In genomic region chr13:41132512-41133152, GRCh38 we compare ENCODE assay signal across 8 cellular contexts. TPM values are rescaled to one million over a fixed set of nuclear protein-coding genes. Genes with fewer than 3 reads are reported as not detected.
A peak's percentile ranks its signal among the peaks of the same experiment; 100 is the strongest.
DNase-seq lines count a peak whose midpoint lies in the region; ATAC-seq and TF ChIP-seq lines count a peak whose summit lies in the region.

Gene KBTBD6 (minus strand): TSS chr13:41132802. CDS start chr13:41132511, 291 bp downstream.

- TF ChIP-seq CTCF in coronary artery (IDR thresholded peaks at IDR 0.05) = no peak

- peak within 1 kb of the TSS; percentile 89 for H3K4me3 Mint-ChIP-seq in activated CD4-positive, alpha-beta T cell treated with anti-CD3 and anti-CD28 coated beads, Interleukin-2, amount 10 ng/mL, durations not matched to agents 7 days and 5 days

- H3K36me3 Mint-ChIP-seq in activated CD4-positive, alpha-beta T cell treated with anti-CD3 and anti-CD28 coated beads, Interleukin-2, amount 10 ng/mL, durations not matched to agents 7 days and 5 days (ENCODE audit: low read depth) = peaks cover 13% of the 10 kb centered on the region

- H3K4me1 Mint-ChIP-seq in activated CD4-positive, alpha-beta T cell treated with anti-CD3 and anti-CD28 coated beads, Interleukin-2, amount 10 ng/mL, durations not matched to agents 7 days and 5 days = peaks cover 48% of the 10 kb centered on the region

- no peaks in the 10 kb centered on the region for H3K27me3 ChIP-seq in layer of hippocampus (ENCODE audit: control insufficient read depth, insufficient read depth, low read length)

- CTCF ChIA-PET in activated CD4-positive, alpha-beta T cell treated with anti-CD3 and anti-CD28 coated beads, Interleukin-2, amount 10 ng/mL, durations not matched to agents 7 days and 5 days (lab: Charles Lee) = no interaction called here

- peak within 1 kb of the TSS; percentile 93 for H3K27ac Mint-ChIP-seq in activated CD4-positive, alpha-beta T cell treated with anti-CD3 and anti-CD28 coated beads, Interleukin-2, amount 10 ng/mL, durations not matched to agents 7 days and 5 days

- H3K4me3 ChIP-seq in coronary artery = peak within 1 kb of the TSS; percentile 89

- peak; percentile 74 to 98 (median 95) for DNase-seq in C1 segment of cervical spinal cord (lab: John Stamatoyannopoulos, UW)
- peak; percentile 99 for DNase-seq in NCI-H526 treated with DMSO at 0.1 percent for 48 hours (lab: John Stamatoyannopoulos, UW)
- DNase-seq in activated CD4-positive, alpha-beta T cell treated with anti-CD3 and anti-CD28 coated beads, Interleukin-2, amount 10 ng/mL, durations not matched to agents 7 days and 5 days = peak; percentile 96
- peak; percentile 97 for DNase-seq in coronary artery (ENCODE audit: low spot score)
- peak; percentile 84 to 95 (median 92) for DNase-seq in stimulated activated CD4-positive, alpha-beta T cell treated with anti-CD3 and anti-CD28 coated beads, Interleukin-1b, Interleukin-23, amount 100 ng/mL, for 24 hours (ENCODE audit: low read depth in 4 of 4, low spot score in 1 of 4)

- no peaks in the 10 kb centered on the region for H3K9me3 Mint-ChIP-seq in activated CD4-positive, alpha-beta T cell treated with anti-CD3 and anti-CD28 coated beads, Interleukin-2, amount 10 ng/mL, durations not matched to agents 7 days and 5 days

- POLR2A ChIA-PET in activated CD4-positive, alpha-beta T cell treated with anti-CD3 and anti-CD28 coated beads, Interleukin-2, amount 10 ng/mL, durations not matched to agents 7 days and 5 days (lab: Charles Lee) = no interaction called here

- ATAC-seq in GM19351 (IDR thresholded peaks at IDR 0.05; ENCODE audit: unreplicated experiment) (peak; percentile 98), HG03520 (IDR thresholded peaks at IDR 0.05; ENCODE audit: unreplicated experiment) (peak; percentile 96)

- H3K27me3 Mint-ChIP-seq in activated CD4-positive, alpha-beta T cell treated with anti-CD3 and anti-CD28 coated beads, Interleukin-2, amount 10 ng/mL, durations not matched to agents 7 days and 5 days = no peaks in the 10 kb centered on the region

- H3K27ac ChIP-seq in coronary artery (peak within 1 kb of the TSS; percentile 83 to 90), layer of hippocampus (ENCODE audit: low read depth, low read length) (peak within 1 kb of the TSS; percentile 77)

RNA-seq across cellular contexts. Expression of gene KBTBD6, which starts in this region (rescaled TPM):
- 1 to 10 TPM; 6.0 to 6.5 TPM for total RNA-seq in activated CD4-positive, alpha-beta T cell treated with anti-CD3 and anti-CD28 coated beads, Interleukin-2, amount 10 ng/mL, durations not matched to agents 7 days and 5 days

Comparison
In these comparisons a context has a peak if more than half of its experiments do, and no peak if none do; other contexts are left out.
1. Peak in every context shown above with its lines: DNase-seq, ATAC-seq, H3K4me3 ChIP-seq and H3K27ac ChIP-seq.